In the genomic region with DNA sequence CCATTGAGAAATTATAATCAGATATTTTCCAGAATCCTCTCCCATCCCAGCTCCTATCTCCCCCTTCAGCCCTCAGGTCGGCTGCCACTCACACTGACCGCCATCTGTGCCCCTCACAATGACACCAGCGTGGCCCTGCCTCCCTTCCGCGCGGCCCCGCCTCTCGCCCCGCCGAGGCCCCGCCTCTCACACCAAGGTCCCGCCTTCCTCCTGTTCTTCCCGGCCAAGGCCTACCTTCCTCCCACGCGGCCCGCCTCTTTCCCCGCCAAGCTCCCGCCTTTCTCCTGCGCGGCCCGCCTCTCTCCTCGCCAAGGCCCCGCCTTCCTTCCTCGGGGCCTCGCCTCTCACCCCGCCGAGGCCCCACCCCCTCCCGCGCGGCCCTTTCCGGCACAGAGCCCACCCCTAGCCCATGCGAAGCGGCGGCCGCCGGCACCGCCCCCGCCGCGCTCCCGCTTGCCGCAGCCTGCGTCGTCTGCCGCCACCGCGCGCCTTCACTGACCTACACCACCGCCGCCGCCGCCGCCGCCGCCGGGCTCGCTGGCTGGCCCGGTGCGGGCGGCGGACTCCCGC, we compare ENCODE assay signal across 8 cellular contexts. TPM values are rescaled to one million over a fixed set of nuclear protein-coding genes. Genes with fewer than 3 reads are reported as not detected.
DNase-seq lines count a peak whose midpoint lies in the region; TF ChIP-seq lines count a peak whose summit lies in the region.

A gene (plus strand): TSS at position 410 of the 570 bp plus-strand sequence. CDS start 261 bp downstream, outside the sequence.

- peaks cover 44% of the 10 kb centered on the region for H3K79me2 ChIP-seq in neural progenitor cell (ENCODE audit: low read depth)

- H4K20me1 ChIP-seq in neural progenitor cell (ENCODE audit: low read depth), result peaks cover 15% of the 10 kb centered on the region

- peaks cover 52% of the 10 kb centered on the region for H3F3A ChIP-seq in neural progenitor cell (ENCODE audit: low read depth)

- H3K36me3 ChIP-seq in neural progenitor cell (peaks cover 18% of the 10 kb centered on the region), stomach smooth muscle (ENCODE audit: control insufficient read depth in 2 of 2, insufficient read depth in 2 of 2, low read length in 2 of 2) (peaks cover 5 to 7% of the 10 kb centered on the region in 2 donors)

- H3K27ac Mint-ChIP-seq in HFFc6 (peak within 1 kb of the TSS; percentile 74), neural progenitor cell (peak within 1 kb of the TSS; percentile 64)

- peak within 1 kb of the TSS; percentile 89 for H2AFZ ChIP-seq in neural progenitor cell (replicated peaks)

- no peak for TF ChIP-seq CTCF in HFFc6 (IDR thresholded peaks at IDR 0.05)
- no peak for TF ChIP-seq CTCF in foreskin fibroblast (IDR thresholded peaks at IDR 0.05; ENCODE audit: low read depth, low read length)
- TF ChIP-seq CTCF in neural progenitor cell (IDR thresholded peaks at IDR 0.05), result no peak

- H3K4me1 ChIP-seq in neural progenitor cell, result peaks cover 13% of the 10 kb centered on the region
- H3K4me1 ChIP-seq in stomach smooth muscle (ENCODE audit: control insufficient read depth, insufficient read depth, low read length), result peaks cover 5% of the 10 kb centered on the region

- H3K36me3 Mint-ChIP-seq in HFFc6 (ENCODE audit: low read depth) (peaks cover 34% of the 10 kb centered on the region), neural progenitor cell (peaks cover 14% of the 10 kb centered on the region)

- H3K9ac ChIP-seq in neural progenitor cell (peak within 1 kb of the TSS; percentile 53), stomach smooth muscle (ENCODE audit: low read length in 2 of 2) (peak within 1 kb of the TSS; percentile 81 to 83)

- H3K4me1 Mint-ChIP-seq in HFFc6 (ENCODE audit: low read depth) (peaks cover 34% of the 10 kb centered on the region), neural progenitor cell (peaks cover 20% of the 10 kb centered on the region)

- H3K9me3 ChIP-seq in neural progenitor cell (ENCODE audit: low read depth) (no peaks in the 10 kb centered on the region), stomach smooth muscle (ENCODE audit: control insufficient read depth in 2 of 2, low read length in 2 of 2) (no peaks in the 10 kb centered on the region)

- H3K4me2 ChIP-seq in neural progenitor cell, result peak within 1 kb of the TSS; percentile 95

- DNase-seq in GDM1 (lab: John Stamatoyannopoulos, UW), result peak; percentile 97
- peak; percentile 96 for DNase-seq in HFFc6
- DNase-seq in NAMALWA (ENCODE audit: low spot score), result peak; percentile 97
- peak; percentile 99 for DNase-seq in SK-MEL-5 (ENCODE audit: low read depth, low spot score)
- DNase-seq in activated naive CD4-positive, alpha-beta T cell (lab: John Stamatoyannopoulos, UW), result peak; percentile 89 to 96 (median 94)
- peak; percentile 97 to 99 for DNase-seq in foreskin fibroblast
- DNase-seq in neural progenitor cell (ENCODE audit: low spot score), result peak; percentile 99

- H3K4me3 Mint-ChIP-seq in HFFc6 (peak within 1 kb of the TSS; percentile 88), neural progenitor cell (peak within 1 kb of the TSS; percentile 98)

- H3K4me3 ChIP-seq in foreskin fibroblast (ENCODE audit: low read depth in 1 of 2, low read length in 2 of 2), result peak within 1 kb of the TSS; percentile 70 to 84
- peak within 1 kb of the TSS; percentile 75 for H3K4me3 ChIP-seq in neural progenitor cell
- H3K4me3 ChIP-seq in stomach smooth muscle (ENCODE audit: low read length in 2 of 2), result peak within 1 kb of the TSS; percentile 74 to 87

- H3K27me3 ChIP-seq in neural progenitor cell, result no peaks in the 10 kb centered on the region
- H3K27me3 ChIP-seq in stomach smooth muscle (ENCODE audit: control insufficient read depth in 1 of 2, insufficient read depth in 2 of 2, low read length in 2 of 2), result no peaks in the 10 kb centered on the region

- H3K9me3 Mint-ChIP-seq in HFFc6 (no peaks in the 10 kb centered on the region), neural progenitor cell (no peaks in the 10 kb centered on the region)

- in situ Hi-C loops in SK-MEL-5 (cut with HindIII; ENCODE audit: low pct_unique_long_range_greater_than_20kb, low sequenced_read_pairs), result no loop called here

- H3K27ac ChIP-seq in neural progenitor cell, result peak within 1 kb of the TSS; percentile 88
- peak within 1 kb of the TSS; percentile 90 for H3K27ac ChIP-seq in stomach smooth muscle (ENCODE audit: low read length)

- H3K27me3 Mint-ChIP-seq in HFFc6 (ENCODE audit: insufficient read depth) (no peaks in the 10 kb centered on the region; the same call in none of the 2 replicates), neural progenitor cell (ENCODE audit: insufficient read depth, low read depth) (no peaks in the 10 kb centered on the region)

RNA-seq across cellular contexts. Expression of the gene that starts here (rescaled TPM):
- total RNA-seq in HFFc6 (2021; fragmentation: NEBNext Ultra II Directional; extraction: Animal tissue kit (Norgen Biotek cat#: 25700)), result 10 to 100 TPM; 38.2 to 46.8 (median 45.9) TPM
- total RNA-seq in SK-MEL-5 (2014; rRNA removed; shearing (Covaris generic)), result 38.6 and 43.1 TPM in 2 replicates
- 30.8 and 43.8 TPM in 2 replicates for polyA plus RNA-seq in SK-MEL-5 (2015; cell fraction: cytosol; rRNA removed)
- polyA plus RNA-seq in SK-MEL-5 (2015; cell fraction: nucleus; rRNA removed), result 15.7 and 23.6 TPM in 2 replicates
- total RNA-seq in neural progenitor cell (ENCODE audit: low replicate concordance), result 33.9 and 52.8 TPM in 2 replicates

Comparison
In these comparisons a context has a peak if more than half of its experiments do, and no peak if none do; other contexts are left out.
1. Peak in every context shown above with its lines: DNase-seq, H3K4me3 ChIP-seq and H3K27ac ChIP-seq.